ENCODE assay signal across 19 cellular contexts in the genomic region with DNA sequence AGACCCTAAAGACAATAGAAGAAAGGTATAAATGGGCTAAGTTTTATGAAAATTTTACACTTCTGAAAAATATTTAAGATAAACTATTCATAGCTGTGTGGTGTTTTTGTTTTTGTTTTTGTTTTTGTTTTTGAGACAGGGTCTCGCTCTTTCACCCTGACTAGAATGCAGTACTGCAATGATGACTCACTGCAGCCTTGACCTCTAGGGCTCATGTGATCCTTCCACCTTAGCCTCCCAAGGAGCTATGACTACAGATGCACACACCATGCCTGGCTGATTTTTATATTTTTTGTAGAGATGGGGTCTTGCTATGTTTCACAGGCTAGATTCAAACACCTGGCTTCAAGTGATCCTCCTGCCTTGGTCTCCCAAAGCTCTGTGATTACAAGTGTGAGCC.
A peak's percentile ranks its signal among the peaks of the same experiment; 100 is the strongest.
DNase-seq lines count a peak whose midpoint lies in the region; ATAC-seq, FAIRE-seq and TF ChIP-seq lines count a peak whose summit lies in the region.
"Had no signal": no experiment of that assay in that cellular context is flagged by ENCODE, and none has a peak within 500 bp of the region (broad histone marks: within the 10 kb centered on the region; RNA-seq: fewer than 3 reads in every experiment).

No MANE protein-coding gene starts in this region.

- dilution Hi-C loops in endothelial cell of umbilical vein (cut with MboI; ENCODE audit: extremely low pct_ligation_motif_present, low sequenced_read_pairs) = no loop called here

- H3K27ac ChIP-seq in endothelial cell of umbilical vein (ENCODE audit: insufficient read depth, low read depth, low read length) (no peak overlapping the region), smooth muscle cell (ENCODE audit: low read depth) (peak overlapping the region; percentile 36), body of pancreas (no peak overlapping the region)
- H3K27ac ChIP-seq: A549; BLaER1 treated with 17β-estradiol and CSF1 and Interleukin-3, amounts not matched to agents 10 nM and 100 nM had no signal

- no peaks in the 10 kb centered on the region for H3K9me3 ChIP-seq in endothelial cell of umbilical vein (replicated peaks; ENCODE audit: control insufficient read depth, insufficient read depth, low read length)
- H3K9me3 ChIP-seq in smooth muscle cell (replicated peaks; ENCODE audit: low read depth) = no peaks in the 10 kb centered on the region
- no peaks in the 10 kb centered on the region for H3K9me3 ChIP-seq in body of pancreas
- H3K9me3 ChIP-seq: A549; BLaER1 treated with 17β-estradiol and CSF1 and Interleukin-3, amounts not matched to agents 10 nM and 100 nM had no signal

- peaks cover 94% of the 10 kb centered on the region for H3K36me3 Mint-ChIP-seq in activated T-cell treated with anti-CD3 and anti-CD28 coated beads, Interleukin-2, amount 50 U/mL, for 24 hours (ENCODE audit: low read depth)
- peaks cover 50% of the 10 kb centered on the region for H3K36me3 Mint-ChIP-seq in activated T-cell treated with anti-CD3 and anti-CD28 coated beads, Interleukin-2, amount 50 U/mL, for 4 hours (ENCODE audit: insufficient read depth)
- H3K36me3 Mint-ChIP-seq in T-helper 2 cell treated with Interferon-gamma antibody and Interleukin-4, amounts not matched to agents 5 μg/mL and 100 μg/mL, for 36 hours (ENCODE audit: low read depth) = peaks cover 60% of the 10 kb centered on the region

- intact Hi-C loops in endothelial cell of umbilical vein (cut with micrococcal nuclease) (no loop called here), body of pancreas (cut with DNase I) (no loop called here)

- H3K9ac ChIP-seq in endothelial cell of umbilical vein (replicated peaks; ENCODE audit: extremely low read depth, insufficient read depth, low read length) (no peak overlapping the region), smooth muscle cell (ENCODE audit: low read depth) (no peak overlapping the region)
- H3K9ac ChIP-seq: BLaER1 treated with 17β-estradiol and CSF1 and Interleukin-3, amounts not matched to agents 10 nM and 100 nM had no signal

- H2AFZ ChIP-seq in endothelial cell of umbilical vein (ENCODE audit: low read depth, low read length) (no peak overlapping the region), smooth muscle cell (ENCODE audit: low read depth) (no peak overlapping the region)

- peaks cover 7% of the 10 kb centered on the region for H4K20me1 ChIP-seq in endothelial cell of umbilical vein (replicated peaks; ENCODE audit: control insufficient read depth, extremely low read depth, insufficient read depth, low read length)
- H4K20me1 ChIP-seq in smooth muscle cell (ENCODE audit: low read depth) = peaks cover 100% of the 10 kb centered on the region

- H3K27me3 ChIP-seq in endothelial cell of umbilical vein (ENCODE audit: control insufficient read depth in 2 of 2, insufficient read depth in 2 of 2, low read length in 2 of 2) = no peaks in the 10 kb centered on the region
- H3K27me3 ChIP-seq in smooth muscle cell (ENCODE audit: low read depth) = no peaks in the 10 kb centered on the region
- H3K27me3 ChIP-seq in body of pancreas = no peaks in the 10 kb centered on the region
- H3K27me3 ChIP-seq: BLaER1 treated with 17β-estradiol and CSF1 and Interleukin-3, amounts not matched to agents 10 nM and 100 nM had no signal

- H3K4me3 Mint-ChIP-seq in activated T-cell treated with anti-CD3 and anti-CD28 coated beads, Interleukin-2, amount 50 U/mL, for 24 hours = no peak overlapping the region
- no peak overlapping the region for H3K4me3 Mint-ChIP-seq in activated T-cell treated with anti-CD3 and anti-CD28 coated beads, Interleukin-2, amount 50 U/mL, for 4 hours
- H3K4me3 Mint-ChIP-seq in T-helper 2 cell treated with Interferon-gamma antibody and Interleukin-4, amounts not matched to agents 5 μg/mL and 100 μg/mL, for 36 hours = peak overlapping the region; percentile 2
- H3K4me3 Mint-ChIP-seq: IgD-negative memory B cell had no signal

- no peak for ATAC-seq in activated T-cell treated with anti-CD3 and anti-CD28 coated beads, Interleukin-2, amount 50 U/mL, for 4 hours
- no peak for ATAC-seq in body of pancreas
- ATAC-seq: A549 had no signal

- peaks cover 64% of the 10 kb centered on the region for H3K4me1 Mint-ChIP-seq in activated T-cell treated with anti-CD3 and anti-CD28 coated beads, Interleukin-2, amount 50 U/mL, for 24 hours (ENCODE audit: low read depth)
- H3K4me1 Mint-ChIP-seq in activated T-cell treated with anti-CD3 and anti-CD28 coated beads, Interleukin-2, amount 50 U/mL, for 4 hours (ENCODE audit: low read depth) = peaks cover 44% of the 10 kb centered on the region
- peaks cover 49% of the 10 kb centered on the region for H3K4me1 Mint-ChIP-seq in T-helper 2 cell treated with Interferon-gamma antibody and Interleukin-4, amounts not matched to agents 5 μg/mL and 100 μg/mL, for 36 hours (ENCODE audit: low read depth)

- H3K4me2 ChIP-seq in endothelial cell of umbilical vein (ENCODE audit: insufficient read depth, low read length) (no peak overlapping the region), smooth muscle cell (no peak overlapping the region)
- H3K4me2 ChIP-seq: A549; BLaER1 treated with 17β-estradiol and CSF1 and Interleukin-3, amounts not matched to agents 10 nM and 100 nM had no signal

- H3K36me3 ChIP-seq in endothelial cell of umbilical vein (ENCODE audit: control insufficient read depth in 2 of 2, extremely low read depth in 1 of 2, insufficient read depth in 2 of 2, low read length in 2 of 2) (peaks cover 2 to 4% of the 10 kb centered on the region in 2 experiments), smooth muscle cell (ENCODE audit: low read depth) (no peaks in the 10 kb centered on the region), body of pancreas (replicated peaks in 1 of 2; ENCODE audit: insufficient read depth in 1 of 2, low read depth in 2 of 2) (peaks cover 0 to 3% of the 10 kb centered on the region in 2 donors)

- H3K79me2 ChIP-seq in endothelial cell of umbilical vein (ENCODE audit: control insufficient read depth, insufficient read depth, low read length) = peaks cover 86% of the 10 kb centered on the region
- H3K79me2 ChIP-seq in smooth muscle cell (ENCODE audit: low read depth) = peaks cover 100% of the 10 kb centered on the region

- no TSS peak for BruUV-seq in endothelial cell of umbilical vein (replicated peaks; lab: Mats Ljungman, UMichigan)

- no peaks in the 10 kb centered on the region for H3K27me3 Mint-ChIP-seq in activated T-cell treated with anti-CD3 and anti-CD28 coated beads, Interleukin-2, amount 50 U/mL, for 24 hours
- no peaks in the 10 kb centered on the region for H3K27me3 Mint-ChIP-seq in activated T-cell treated with anti-CD3 and anti-CD28 coated beads, Interleukin-2, amount 50 U/mL, for 4 hours (ENCODE audit: low read depth)
- no peaks in the 10 kb centered on the region for H3K27me3 Mint-ChIP-seq in T-helper 2 cell treated with Interferon-gamma antibody and Interleukin-4, amounts not matched to agents 5 μg/mL and 100 μg/mL, for 36 hours (ENCODE audit: low read depth)
- H3K27me3 Mint-ChIP-seq: IgD-negative memory B cell had no signal

- H3F3A ChIP-seq in smooth muscle cell (ENCODE audit: low read depth) = no peaks in the 10 kb centered on the region

- H3K4me1 ChIP-seq in endothelial cell of umbilical vein (ENCODE audit: control insufficient read depth, extremely low read depth, insufficient read depth, low read length) (no peaks in the 10 kb centered on the region), smooth muscle cell (ENCODE audit: low read depth) (no peaks in the 10 kb centered on the region), body of pancreas (no peaks in the 10 kb centered on the region)

- no peak for DNase-seq in activated T-cell treated with anti-CD3 and anti-CD28 coated beads, Interleukin-2, amount 50 U/mL, for 24 hours
- no peak for DNase-seq in activated T-cell treated with anti-CD3 and anti-CD28 coated beads, Interleukin-2, amount 50 U/mL, for 4 hours
- no peak for DNase-seq in T-helper 2 cell treated with Interferon-gamma antibody and Interleukin-4, amounts not matched to agents 5 μg/mL and 100 μg/mL, for 36 hours (ENCODE audit: low spot score)
- DNase-seq in endothelial cell of umbilical vein (ENCODE audit: low read depth, low spot score) (no peak), smooth muscle cell (lab: John Stamatoyannopoulos, UW; ENCODE audit: unreplicated experiment) (no peak), body of pancreas (no peak), ureter (ENCODE audit: low spot score) (no peak), NCI-H2029 treated with DMSO at 0.1 percent for 48 hours (lab: John Stamatoyannopoulos, UW) (no peak)
- DNase-seq: DMS153, H7, NCI-H187 treated with DMSO at 0.1 percent for 48 hours, NCI-H446, OCI-M1, RPMI8226, SIG-M5 had no signal

- POLR2A ChIA-PET in endothelial cell of umbilical vein (lab: Charles Lee) = no interaction called here

- no peaks in the 10 kb centered on the region for H3K9me1 ChIP-seq in endothelial cell of umbilical vein (replicated peaks; ENCODE audit: control insufficient read depth, extremely low read depth, insufficient read depth, low read length)

- no peak for TF ChIP-seq CTCF in endothelial cell of umbilical vein (IDR thresholded peaks at IDR 0.05; ENCODE audit: extremely low read depth in 1 of 2, insufficient read depth in 1 of 2, low read depth in 1 of 2, low read length in 2 of 2)
- TF ChIP-seq CTCF in smooth muscle cell (IDR thresholded peaks at IDR 0.05; ENCODE audit: borderline replicate concordance, insufficient read depth, poor library complexity, severe bottlenecking) = no peak
- TF ChIP-seq CTCF in body of pancreas (IDR thresholded peaks at IDR 0.05) = no peak

- H3K4me3 ChIP-seq in endothelial cell of umbilical vein (replicated peaks in 1 of 3; ENCODE audit: insufficient read depth in 1 of 3, low read depth in 1 of 3, low read length in 3 of 3) (no peak overlapping the region), smooth muscle cell (no peak overlapping the region), body of pancreas (no peak overlapping the region)
- H3K4me3 ChIP-seq: A549; BLaER1 treated with 17β-estradiol and CSF1 and Interleukin-3, amounts not matched to agents 10 nM and 100 nM had no signal

- TF ChIP-seq POLR2A in endothelial cell of umbilical vein (IDR thresholded peaks at IDR 0.05; ENCODE audit: low read depth, low read length) = no peak
- no peak for TF ChIP-seq POLR2A in body of pancreas (IDR thresholded peaks at IDR 0.05)

- CTCF ChIA-PET in endothelial cell of umbilical vein (lab: Charles Lee) = no interaction called here

- WGBS in smooth muscle cell (ENCODE audit: low lambda C conversion rate) = 95% methylated on average over 1 of the region's 1 CpG
- WGBS in body of pancreas, 2 donors = 93 to 100% methylated on average over 1 of the region's 1 CpG

- H3K27ac Mint-ChIP-seq in activated T-cell treated with anti-CD3 and anti-CD28 coated beads, Interleukin-2, amount 50 U/mL, for 24 hours = peak overlapping the region; percentile 37
- H3K27ac Mint-ChIP-seq in T-helper 2 cell treated with Interferon-gamma antibody and Interleukin-4, amounts not matched to agents 5 μg/mL and 100 μg/mL, for 36 hours = peak overlapping the region; percentile 22
- H3K27ac Mint-ChIP-seq: IgD-negative memory B cell had no signal

- no peaks in the 10 kb centered on the region for H3K9me3 Mint-ChIP-seq in activated T-cell treated with anti-CD3 and anti-CD28 coated beads, Interleukin-2, amount 50 U/mL, for 24 hours
- no peaks in the 10 kb centered on the region for H3K9me3 Mint-ChIP-seq in activated T-cell treated with anti-CD3 and anti-CD28 coated beads, Interleukin-2, amount 50 U/mL, for 4 hours
- H3K9me3 Mint-ChIP-seq in T-helper 2 cell treated with Interferon-gamma antibody and Interleukin-4, amounts not matched to agents 5 μg/mL and 100 μg/mL, for 36 hours = no peaks in the 10 kb centered on the region
- H3K9me3 Mint-ChIP-seq: IgD-negative memory B cell had no signal

- peak; percentile 43 for FAIRE-seq in endothelial cell of umbilical vein (lab: Jason Lieb, UNC)
- FAIRE-seq: A549, GM12892 had no signal
